8 cellular contexts compared by ENCODE assay signal in the genomic region with DNA sequence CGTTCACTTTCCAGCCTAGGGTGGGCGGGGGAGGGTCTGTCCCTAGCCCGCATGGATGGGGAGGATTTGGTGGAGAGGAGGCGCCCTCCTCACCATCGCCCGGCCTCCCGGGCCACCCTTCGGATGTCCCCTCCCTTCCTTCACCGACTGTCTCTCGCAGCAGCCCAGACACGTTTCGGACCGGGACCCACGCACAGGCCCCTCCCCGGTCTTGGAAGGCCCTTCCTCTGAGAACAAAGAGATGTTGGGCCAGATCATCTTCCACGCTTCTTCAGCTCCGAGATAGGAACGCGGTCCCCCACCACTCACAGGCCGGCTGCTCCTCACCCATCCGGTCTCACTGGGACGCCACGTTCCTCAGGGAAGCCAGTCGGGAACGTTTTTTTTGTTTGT. TPM values are rescaled to one million over a fixed set of nuclear protein-coding genes. Genes with fewer than 3 reads are reported as not detected.
DNase-seq lines count a peak whose midpoint lies in the region; ATAC-seq, FAIRE-seq and TF ChIP-seq lines count a peak whose summit lies in the region.

No MANE protein-coding gene starts in this region.

- DNase-seq in Calu3 (no peak), cardiac muscle cell (ENCODE audit: low read depth in 1 of 2, low spot score in 1 of 2) (peak in 1 of 2 donors; percentile 55), pancreas (peak in 3 of 6 donors; percentile 33 to 67 (median 56)), NCI-H345 (lab: John Stamatoyannopoulos, UW) (no peak)
- no peak for DNase-seq in activated CD4-positive, alpha-beta memory T cell treated with anti-CD3 and anti-CD28 coated beads, Interleukin-2, amount 10 ng/mL, durations not matched to agents 7 days and 5 days

- H3K36me3 Mint-ChIP-seq in Calu3 (ENCODE audit: insufficient read depth, unreplicated experiment) = peaks cover 70% of the 10 kb centered on the region
- H3K36me3 Mint-ChIP-seq in activated CD4-positive, alpha-beta memory T cell treated with anti-CD3 and anti-CD28 coated beads, Interleukin-2, amount 10 ng/mL, durations not matched to agents 7 days and 5 days (ENCODE audit: low read depth) = peaks cover 60% of the 10 kb centered on the region

- H3K4me1 ChIP-seq in cardiac muscle cell (ENCODE audit: low read depth) = peaks cover 7% of the 10 kb centered on the region
- peaks cover 7 to 11% (median 10%) of the 10 kb centered on the region in 3 donors for H3K4me1 ChIP-seq in pancreas

- FAIRE-seq in pancreas (lab: Jason Lieb, UNC) = no peak

- H3K4me1 Mint-ChIP-seq in Calu3 (ENCODE audit: low read depth, unreplicated experiment) = peaks cover 43% of the 10 kb centered on the region
- H3K4me1 Mint-ChIP-seq in activated CD4-positive, alpha-beta memory T cell treated with anti-CD3 and anti-CD28 coated beads, Interleukin-2, amount 10 ng/mL, durations not matched to agents 7 days and 5 days = peaks cover 43% of the 10 kb centered on the region

- BruUV-seq in Calu3 (replicated peaks; lab: Mats Ljungman, UMichigan) = no TSS peak

- H3K27ac Mint-ChIP-seq in Calu3 (ENCODE audit: unreplicated experiment) = peak overlapping the region; percentile 97
- peak overlapping the region; percentile 54 for H3K27ac Mint-ChIP-seq in activated CD4-positive, alpha-beta memory T cell treated with anti-CD3 and anti-CD28 coated beads, Interleukin-2, amount 10 ng/mL, durations not matched to agents 7 days and 5 days

- intact Hi-C loops in Calu3 (cut with micrococcal nuclease; ENCODE audit: unreplicated experiment) = no loop called here
- intact Hi-C loops in pancreas (cut with DNase I) = no loop called here

- POLR2A ChIA-PET in activated CD4-positive, alpha-beta memory T cell treated with anti-CD3 and anti-CD28 coated beads, Interleukin-2, amount 10 ng/mL, durations not matched to agents 7 days and 5 days (lab: Charles Lee) = interaction anchor here (1.0 to 1.9 kb wide), 2 partner anchors 32 to 42 kb away, joined by 3 to 8 read pairs; partner anchors contain the start of gene EEIG1

- no peaks in the 10 kb centered on the region for H3K9me3 ChIP-seq in cardiac muscle cell (ENCODE audit: low read depth)
- H3K9me3 ChIP-seq in pancreas = no peaks in the 10 kb centered on the region

- peaks cover 4% of the 10 kb centered on the region for H3K36me3 ChIP-seq in cardiac muscle cell
- H3K36me3 ChIP-seq in pancreas = peaks cover 0 to 15% (median 5%) of the 10 kb centered on the region in 3 donors

- CTCF ChIA-PET in Calu3 (lab: Charles Lee) = interaction anchor here (1.0 kb wide), 1 partner anchor 53 kb away, joined by 3 read pairs; no protein-coding TSS in a partner anchor
- CTCF ChIA-PET in activated CD4-positive, alpha-beta memory T cell treated with anti-CD3 and anti-CD28 coated beads, Interleukin-2, amount 10 ng/mL, durations not matched to agents 7 days and 5 days (lab: Charles Lee) = interaction anchor here (1.0 to 1.6 kb wide), 2 partner anchors 17 to 104 kb away, joined by 3 to 5 read pairs; no protein-coding TSS in a partner anchor

- TF ChIP-seq CTCF in Calu3 (IDR thresholded peaks at IDR 0.05; ENCODE audit: unreplicated experiment) (no peak), cardiac muscle cell (IDR thresholded peaks at IDR 0.05; ENCODE audit: low read depth, low read length) (no peak), pancreas (IDR thresholded peaks at IDR 0.05) (no peak)

- WGBS in pancreas, 2 donors = 55 to 59% methylated on average over 25 of the region's 25 CpGs

- no peaks in the 10 kb centered on the region for H3K27me3 Mint-ChIP-seq in Calu3 (ENCODE audit: unreplicated experiment)
- no peaks in the 10 kb centered on the region for H3K27me3 Mint-ChIP-seq in activated CD4-positive, alpha-beta memory T cell treated with anti-CD3 and anti-CD28 coated beads, Interleukin-2, amount 10 ng/mL, durations not matched to agents 7 days and 5 days

- H3K27ac ChIP-seq in cardiac muscle cell (peak overlapping the region; percentile 30), pancreas (no peak overlapping the region)

- H3K4me3 Mint-ChIP-seq in Calu3 (ENCODE audit: low read depth, unreplicated experiment) = peak overlapping the region; percentile 98
- peak overlapping the region; percentile 86 for H3K4me3 Mint-ChIP-seq in activated CD4-positive, alpha-beta memory T cell treated with anti-CD3 and anti-CD28 coated beads, Interleukin-2, amount 10 ng/mL, durations not matched to agents 7 days and 5 days

- peak overlapping the region; percentile 76 for H3K4me3 ChIP-seq in cardiac muscle cell
- H3K4me3 ChIP-seq in pancreas = peak overlapping the region in 2 of 4 donors; percentile 60 to 95

- no peaks in the 10 kb centered on the region for H3K27me3 ChIP-seq in cardiac muscle cell
- H3K27me3 ChIP-seq in pancreas = no peaks in the 10 kb centered on the region

- peak in 3 of 4 donors; percentile 4 to 10 (median 5) for ATAC-seq in pancreas
- ATAC-seq in HG02678 (IDR thresholded peaks at IDR 0.05; ENCODE audit: unreplicated experiment) = no peak
- no peak for ATAC-seq in HG02588 (IDR thresholded peaks at IDR 0.05; ENCODE audit: unreplicated experiment)
- no peak for ATAC-seq in GM18867 (IDR thresholded peaks at IDR 0.05; ENCODE audit: unreplicated experiment)

- no peaks in the 10 kb centered on the region for H3K9me3 Mint-ChIP-seq in Calu3 (ENCODE audit: low read depth, unreplicated experiment)
- no peaks in the 10 kb centered on the region for H3K9me3 Mint-ChIP-seq in activated CD4-positive, alpha-beta memory T cell treated with anti-CD3 and anti-CD28 coated beads, Interleukin-2, amount 10 ng/mL, durations not matched to agents 7 days and 5 days

RNA-seq across cellular contexts. Expression of gene DPM2, which starts 0.6 kb away (rescaled TPM):
- total RNA-seq in Calu3 (2022) = 31.5 and 39.9 TPM in 2 replicates
- 10 to 100 TPM; 48.2 TPM for total RNA-seq in activated CD4-positive, alpha-beta memory T cell treated with anti-CD3 and anti-CD28 coated beads, Interleukin-2, amount 10 ng/mL, durations not matched to agents 7 days and 5 days
- total RNA-seq in cardiac muscle cell = 26.1 and 35.6 TPM in 2 replicates
- 54.2 and 70.7 TPM in 2 replicates for polyA plus RNA-seq in cardiac muscle cell
- total RNA-seq in pancreas = 10 to 100 TPM; 19.6 to 34.9 (median 25.5) TPM
- 10 to 100 TPM; 39.0 to 56.8 TPM for polyA plus RNA-seq in pancreas

RNA-seq across cellular contexts. Expression of gene PIP5KL1, which starts 7.7 kb away (rescaled TPM):
- 0.17 and 1.1 TPM in 2 replicates for total RNA-seq in Calu3 (2022)
- 1 to 10 TPM; 1.5 to 1.9 TPM for total RNA-seq in activated CD4-positive, alpha-beta memory T cell treated with anti-CD3 and anti-CD28 coated beads, Interleukin-2, amount 10 ng/mL, durations not matched to agents 7 days and 5 days
- 0.89 and 1.7 TPM in 2 replicates for total RNA-seq in cardiac muscle cell
- 3.4 and 3.5 TPM in 2 replicates for polyA plus RNA-seq in cardiac muscle cell
- total RNA-seq in pancreas = 1 to 10 TPM; 1.0 to 2.2 (median 1.2) TPM
- polyA plus RNA-seq in pancreas = 1 to 10 TPM in 1 of 2 donors, under 1 TPM in 1; 0.80 to 2.5 TPM

RNA-seq across cellular contexts. Expression of gene ST6GALNAC4, which starts 21.5 kb away (rescaled TPM):
- total RNA-seq in Calu3 (2022) (11.8 and 12.8 TPM in 2 replicates), cardiac muscle cell (66.2 and 119 TPM in 2 replicates), pancreas (10 to 100 TPM; 25.9 to 66.6 (median 41.3) TPM)
- total RNA-seq in activated CD4-positive, alpha-beta memory T cell treated with anti-CD3 and anti-CD28 coated beads, Interleukin-2, amount 10 ng/mL, durations not matched to agents 7 days and 5 days = 10 to 100 TPM; 19.4 to 21.5 TPM
- polyA plus RNA-seq in cardiac muscle cell (48.8 and 71.4 TPM in 2 replicates), pancreas (10 to 100 TPM; 22.2 to 27.7 TPM)

RNA-seq across cellular contexts. Expression of gene ST6GALNAC6, which starts 38.9 kb away (rescaled TPM):
- total RNA-seq in Calu3 (2022) = 9.1 and 12.1 TPM in 2 replicates
- total RNA-seq in activated CD4-positive, alpha-beta memory T cell treated with anti-CD3 and anti-CD28 coated beads, Interleukin-2, amount 10 ng/mL, durations not matched to agents 7 days and 5 days = 100 to 1,000 TPM; 141 to 146 TPM
- 49.4 and 73.4 TPM in 2 replicates for total RNA-seq in cardiac muscle cell
- 53.0 and 85.2 TPM in 2 replicates for polyA plus RNA-seq in cardiac muscle cell
- 10 to 100 TPM; 20.7 to 31.1 (median 26.0) TPM for total RNA-seq in pancreas
- 10 to 100 TPM; 30.6 to 35.7 TPM for polyA plus RNA-seq in pancreas

RNA-seq across cellular contexts. Expression of gene EEIG1, which starts 42.5 kb away (rescaled TPM):
- 80.7 and 84.6 TPM in 2 replicates for total RNA-seq in Calu3 (2022)
- total RNA-seq in activated CD4-positive, alpha-beta memory T cell treated with anti-CD3 and anti-CD28 coated beads, Interleukin-2, amount 10 ng/mL, durations not matched to agents 7 days and 5 days = 100 to 1,000 TPM; 212 to 218 TPM
- total RNA-seq in cardiac muscle cell = 20.9 and 25.6 TPM in 2 replicates
- 26.6 and 32.5 TPM in 2 replicates for polyA plus RNA-seq in cardiac muscle cell
- total RNA-seq in pancreas = 10 to 100 TPM; 47.7 to 85.4 (median 69.1) TPM
- 10 to 100 TPM; 25.4 to 56.5 TPM for polyA plus RNA-seq in pancreas

Comparison
In these comparisons a context has a peak if more than half of its experiments do, and no peak if none do; other contexts are left out.
1. ATAC-seq: peak in pancreas (3 of 4); none in HG02678 (single experiment), HG02588 (single experiment) and GM18867 (single experiment).